In genomic region chr21:34029724-34030528, GRCh38 we compare ENCODE assay signal across 2 cellular contexts.
TF ChIP-seq lines count a peak whose summit lies in the region.

No MANE protein-coding gene starts in this region.

TF ChIP-seq in IMR-90, 13 proteins besides CTCF, POLR2A, EP300 and RAD21 (continued from another document):
- TF ChIP-seq USF2 (IDR thresholded peaks at IDR 0.05; ENCODE audit: low read depth, low read length): peak; percentile 98
- no peak for TF ChIP-seq RFX5 (IDR thresholded peaks at IDR 0.05; ENCODE audit: low read depth, low read length)

TF ChIP-seq in WTC11, 78 proteins besides CTCF, POLR2A, EP300 and RAD21 (continued from another document):
- no peak for TF ChIP-seq AR (CRISPR knock-in tag; IDR thresholded peaks at IDR 0.05)
- peak; percentile 99 for TF ChIP-seq USF1 (CRISPR knock-in tag; IDR thresholded peaks at IDR 0.05)
- no peak for TF ChIP-seq ZNF219 (CRISPR knock-in tag; IDR thresholded peaks at IDR 0.05; ENCODE audit: borderline replicate concordance)
- peak; percentile 97 for TF ChIP-seq USF2 (CRISPR knock-in tag; IDR thresholded peaks at IDR 0.05)
- peak; percentile 83 for TF ChIP-seq NFYB (CRISPR knock-in tag; conservative IDR thresholded peaks at IDR 0.05; ENCODE audit: low read depth)
